ENCODE assay signal across 8 cellular contexts in genomic region chrX:1493877-1494510, GRCh38. TPM values are rescaled to one million over a fixed set of nuclear protein-coding genes. Genes with fewer than 3 reads are reported as not detected.
DNase-seq lines count a peak whose midpoint lies in the region; ATAC-seq and TF ChIP-seq lines count a peak whose summit lies in the region.

No MANE protein-coding gene starts in this region.

- H3K4me3 Mint-ChIP-seq in CD4-positive, alpha-beta memory T cell = no peak overlapping the region
- peak overlapping the region in 1 of 3 donors; percentile 56 for H3K4me3 Mint-ChIP-seq in T-cell
- no peak overlapping the region for H3K4me3 Mint-ChIP-seq in nephron progenitor cell

- H3K27me3 ChIP-seq in CD4-positive, alpha-beta memory T cell (ENCODE audit: insufficient read depth, low read length) = no peaks in the 10 kb centered on the region
- no peaks in the 10 kb centered on the region for H3K27me3 ChIP-seq in lung (ENCODE audit: control insufficient read depth, insufficient read depth)
- no peaks in the 10 kb centered on the region for H3K27me3 ChIP-seq in uterus

- peaks cover 0 to 12% (median 3%) of the 10 kb centered on the region in 8 donors for H3K9me3 Mint-ChIP-seq in CD4-positive, alpha-beta memory T cell
- H3K9me3 Mint-ChIP-seq in T-cell (peaks cover 2 to 4% (median 4%) of the 10 kb centered on the region in 3 donors), nephron progenitor cell (peaks cover 20% of the 10 kb centered on the region)

- H3K4me1 ChIP-seq in CD4-positive, alpha-beta memory T cell (ENCODE audit: insufficient read depth, low read length) = peaks cover 8% of the 10 kb centered on the region
- no peaks in the 10 kb centered on the region for H3K4me1 ChIP-seq in lung (ENCODE audit: control insufficient read depth in 2 of 2, insufficient read depth in 2 of 2, low read length in 2 of 2)
- no peaks in the 10 kb centered on the region for H3K4me1 ChIP-seq in uterus

- peaks cover 29% of the 10 kb centered on the region for H3K36me3 ChIP-seq in CD4-positive, alpha-beta memory T cell (ENCODE audit: insufficient read depth, low read length)
- H3K36me3 ChIP-seq in lung (ENCODE audit: control insufficient read depth in 2 of 2, insufficient read depth in 2 of 2, low read length in 2 of 2) (no peaks in the 10 kb centered on the region), uterus (no peaks in the 10 kb centered on the region)

- TF ChIP-seq POLR2A in GM19099 (IDR thresholded peaks at IDR 0.05; ENCODE audit: extremely low read depth, insufficient read length, low read depth) (peak; percentile 48), uterus (IDR thresholded peaks at IDR 0.05) (no peak)

- H3K27ac ChIP-seq in CD4-positive, alpha-beta memory T cell (ENCODE audit: low read depth, low read length) = no peak overlapping the region
- peak overlapping the region in 1 of 2 donors; percentile 5 for H3K27ac ChIP-seq in lung (ENCODE audit: low read depth in 1 of 2, low read length in 1 of 2)
- H3K27ac ChIP-seq in uterus = no peak overlapping the region

- intact Hi-C loops in CD4-positive, alpha-beta memory T cell (cut with micrococcal nuclease) = loop anchor here (2.0 kb wide), 1 partner anchor 43 kb away; the partner anchor contains the start of gene P2RY8
- intact Hi-C loops in uterus (cut with DNase I; ENCODE audit: low total_unique reads) = no loop called here

- ATAC-seq in HG03108 (IDR thresholded peaks at IDR 0.05; ENCODE audit: unreplicated experiment) (peak; percentile 48), T-cell (replicated peaks in 1 of 4) (peak; percentile 25 to 62 (median 34)), lung (ENCODE audit: insufficient read depth, low FRiP score) (peak; percentile 27)

- TF ChIP-seq CTCF in lung (IDR thresholded peaks at IDR 0.05; ENCODE audit: control extremely low read depth, extremely low read depth) (no peak), uterus (IDR thresholded peaks at IDR 0.05) (no peak), nephron progenitor cell (IDR thresholded peaks at IDR 0.05) (no peak)

- CTCF ChIA-PET in CD4-positive, alpha-beta memory T cell (lab: Charles Lee; ENCODE audit: partially characterized antibody) = no interaction called here
- CTCF ChIA-PET in T-cell (lab: Charles Lee) = no interaction called here

- H3K4me3 ChIP-seq in CD4-positive, alpha-beta memory T cell (ENCODE audit: low read length in 2 of 2) = no peak overlapping the region
- H3K4me3 ChIP-seq in lung (no peak overlapping the region), uterus (no peak overlapping the region)

- no peak for DNase-seq in CD4-positive, alpha-beta memory T cell
- DNase-seq in T-cell (peak in 3 of 34 experiments; percentile 16 to 34 (median 26)), lung (ENCODE audit: low spot score) (no peak), uterus (no peak), NCI-H2196 treated with DMSO at 0.1 percent for 48 hours (lab: John Stamatoyannopoulos, UW; ENCODE audit: unreplicated experiment) (no peak), nephron progenitor cell (no peak)

- no peaks in the 10 kb centered on the region for H3K27me3 Mint-ChIP-seq in CD4-positive, alpha-beta memory T cell
- H3K27me3 Mint-ChIP-seq in T-cell (no peaks in the 10 kb centered on the region), nephron progenitor cell (ENCODE audit: low read depth, poor library complexity) (peaks cover 12% of the 10 kb centered on the region)

- H3K27ac Mint-ChIP-seq in CD4-positive, alpha-beta memory T cell = peak overlapping the region; percentile 79 to 91 (median 84)
- H3K27ac Mint-ChIP-seq in T-cell = peak overlapping the region; percentile 64 to 81
- H3K27ac Mint-ChIP-seq in nephron progenitor cell = no peak overlapping the region

- H3K4me1 Mint-ChIP-seq in CD4-positive, alpha-beta memory T cell = peaks cover 13 to 44% (median 27%) of the 10 kb centered on the region in 4 donors
- H3K4me1 Mint-ChIP-seq in T-cell (peaks cover 33 to 48% (median 37%) of the 10 kb centered on the region in 3 donors), nephron progenitor cell (peaks cover 11% of the 10 kb centered on the region)

- H3K36me3 Mint-ChIP-seq in CD4-positive, alpha-beta memory T cell = peaks cover 29 to 44% of the 10 kb centered on the region in 2 donors
- H3K36me3 Mint-ChIP-seq in T-cell = peaks cover 37% of the 10 kb centered on the region
- H3K36me3 Mint-ChIP-seq in nephron progenitor cell (ENCODE audit: low read depth) = no peaks in the 10 kb centered on the region

- 18 to 36% methylated on average over 15 of the region's 15 CpGs for WGBS in lung, 2 donors

- POLR2A ChIA-PET in CD4-positive, alpha-beta memory T cell (lab: Charles Lee; ENCODE audit: partially characterized antibody) = no interaction called here
- POLR2A ChIA-PET in T-cell (lab: Charles Lee) = no interaction called here

- no peaks in the 10 kb centered on the region for H3K9me3 ChIP-seq in CD4-positive, alpha-beta memory T cell (ENCODE audit: control insufficient read depth in 1 of 2, low read length in 2 of 2)
- H3K9me3 ChIP-seq in lung (ENCODE audit: control insufficient read depth in 2 of 2, insufficient read depth in 1 of 2, low read length in 1 of 2) = no peaks in the 10 kb centered on the region
- no peaks in the 10 kb centered on the region for H3K9me3 ChIP-seq in uterus

RNA-seq across cellular contexts. Expression of gene ASMTL, which starts 41.3 kb away (rescaled TPM):
- 10 to 100 TPM; 35.9 to 37.9 TPM for total RNA-seq in CD4-positive, alpha-beta memory T cell
- 10 to 100 TPM; 35.0 to 50.4 TPM for polyA plus RNA-seq in CD4-positive, alpha-beta memory T cell
- total RNA-seq in T-cell (10 to 100 TPM; 44.9 to 48.8 (median 45.4) TPM), lung (10 to 100 TPM; 12.3 to 29.4 TPM), uterus (10 to 100 TPM in 2 of 4 donors, 1 to 10 TPM in 2; 6.4 to 43.5 (median 11.1) TPM)
- polyA plus RNA-seq in lung = 10 to 100 TPM; 17.0 to 26.6 TPM

RNA-seq across cellular contexts. Expression of gene P2RY8, which starts 43.0 kb away (rescaled TPM):
- 100 to 1,000 TPM; 195 TPM for total RNA-seq in CD4-positive, alpha-beta memory T cell
- polyA plus RNA-seq in CD4-positive, alpha-beta memory T cell = 100 to 1,000 TPM; 194 to 261 TPM
- total RNA-seq in T-cell = 100 to 1,000 TPM; 114 to 219 (median 182) TPM
- total RNA-seq in lung = 1 to 10 TPM; 2.8 to 8.3 TPM
- 1 to 10 TPM in 1 of 2 donors, under 1 TPM in 1; 0.51 to 6.0 TPM for polyA plus RNA-seq in lung
- 1 to 10 TPM in 1 of 4 donors, under 1 TPM in 2, not detected in 1; 0.59 to 3.6 (median 0.90) TPM for total RNA-seq in uterus

Comparison
In these comparisons a context has a peak if more than half of its experiments do, and no peak if none do; other contexts are left out.
1. RNA of gene P2RY8, which starts 43.0 kb away (total RNA-seq): 195 TPM in CD4-positive, alpha-beta memory T cell and 114 to 219 TPM in T-cell; 2.8 to 8.3 TPM in lung and 0.59 to 3.6 TPM in uterus; every median in the first group is over 10 times any median in the second.
2. Peak in every context shown above with its lines, with median percentiles within 50 percentile points of each other: ATAC-seq.